8 cellular contexts compared by ENCODE assay signal in the genomic region with DNA sequence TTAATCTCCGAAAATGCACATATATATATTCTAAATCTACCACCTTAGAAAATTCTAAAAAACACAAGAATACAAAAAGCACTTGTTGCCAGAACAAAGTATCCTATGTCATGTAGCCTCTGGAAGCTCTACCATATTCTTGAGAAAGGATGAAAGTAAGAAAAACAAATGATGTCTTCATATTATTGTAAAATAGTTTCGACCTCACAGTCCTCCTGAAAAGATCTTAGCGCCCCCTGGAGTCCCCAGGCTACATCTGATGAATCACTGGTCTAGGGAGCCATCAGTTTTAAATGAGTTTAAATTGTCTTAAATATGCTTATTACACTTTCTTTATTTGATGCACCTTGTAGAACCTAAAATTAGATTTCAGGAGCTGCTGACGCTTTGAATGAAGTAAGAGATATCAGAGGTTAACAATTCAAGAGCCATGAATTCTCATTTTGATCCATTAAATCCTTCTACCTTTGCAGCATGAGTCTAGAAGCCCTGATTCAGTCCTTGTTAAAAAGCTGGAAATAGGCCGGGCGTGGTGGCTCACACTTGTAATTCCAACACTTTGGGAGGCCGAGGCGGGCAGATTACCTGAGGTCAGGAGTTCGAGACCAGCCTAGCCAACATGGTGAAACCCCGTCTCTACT.
DNase-seq lines count a peak whose midpoint lies in the region; ATAC-seq and TF ChIP-seq lines count a peak whose summit lies in the region.

No MANE protein-coding gene starts in this region.

- no peak overlapping the region for H3K9ac ChIP-seq in adipocyte (ENCODE audit: low read length)

- H3K36me3 ChIP-seq in adipocyte (ENCODE audit: control insufficient read depth, insufficient read depth, low read length, severe bottlenecking): no peaks in the 10 kb centered on the region

- peaks cover 50% of the 10 kb centered on the region for H3K4me1 ChIP-seq in adipocyte (ENCODE audit: control insufficient read depth, insufficient read depth, low read length)

- H3K4me3 ChIP-seq in adipocyte (ENCODE audit: low read length): no peak overlapping the region

- TF ChIP-seq POLR2A in GM18505 (IDR thresholded peaks at IDR 0.05; ENCODE audit: borderline replicate concordance, extremely low read depth, insufficient read depth, insufficient read length): no peak

- no peaks in the 10 kb centered on the region for H3K27me3 ChIP-seq in adipocyte (replicated peaks; ENCODE audit: control insufficient read depth, insufficient read depth, low read length)

- DNase-seq in COLO829 (ENCODE audit: low spot score): peak; percentile 75
- peak; percentile 26 for DNase-seq in HK-2 (ENCODE audit: unreplicated experiment)
- peak; percentile 68 for DNase-seq in RPMI7951 (ENCODE audit: low read depth)
- DNase-seq in adipocyte (ENCODE audit: low read depth): peak; percentile 93
- peak; percentile 63 for DNase-seq in iPS-NIHi11 (ENCODE audit: low spot score)
- peak; percentile 11 for DNase-seq in stimulated activated CD4-positive, alpha-beta T cell treated with anti-CD3 and anti-CD28 coated beads, Interleukin-2, amount 100 ng/mL, for 4 hours (ENCODE audit: low read depth)

- H3K9me3 ChIP-seq in adipocyte (ENCODE audit: control insufficient read depth, low read length): no peaks in the 10 kb centered on the region

- ATAC-seq in GM21381 (IDR thresholded peaks at IDR 0.05; ENCODE audit: unreplicated experiment) (no peak), GM18505 (IDR thresholded peaks at IDR 0.05; ENCODE audit: unreplicated experiment) (no peak)

Comparison
In these comparisons a context has a peak if more than half of its experiments do, and no peak if none do; other contexts are left out.
1. DNase-seq: peak in every context shown above with its lines; median percentile 93 in adipocyte; 75 in COLO829; 68 in RPMI7951; 63 in iPS-NIHi11; 26 in HK-2; 11 in stimulated activated CD4-positive, alpha-beta T cell treated with anti-CD3 and anti-CD28 coated beads, Interleukin-2, amount 100 ng/mL, for 4 hours.